9 cellular contexts compared by ENCODE assay signal in genomic region chr9:134575817-134576176, GRCh38.
"Had no signal": no experiment of that assay in that cellular context is flagged by ENCODE, and none has a peak within 500 bp of the region (broad histone marks: within the 10 kb centered on the region; RNA-seq: fewer than 3 reads in every experiment).

No MANE protein-coding gene starts in this region.

- DNase-seq: activated CD4-positive, alpha-beta memory T cell treated with anti-CD3 and anti-CD28 coated beads for 36 hours; activated naive CD4-positive, alpha-beta T cell; activated T-cell treated with anti-CD3 and anti-CD28 coated beads, Interleukin-2, amount 50 U/mL, for 72 hours; foreskin keratinocyte; small intestine had no signal

- H3K36me3 ChIP-seq: ascending aorta, left lung, tibial nerve had no signal

- ATAC-seq: activated T-cell treated with anti-CD3 and anti-CD28 coated beads, Interleukin-2, amount 50 U/mL, for 72 hours; foreskin keratinocyte; left lung; stimulated activated effector memory CD8-positive, alpha-beta T cell treated with anti-CD3 and anti-CD28 coated beads, Interleukin-12 subunit alpha, Interleukin-12 subunit beta, amount 100 ng/mL, for 72 hours had no signal

- H3K27me3 ChIP-seq: ascending aorta, tibial nerve had no signal

- H3K4me3 ChIP-seq: ascending aorta, left lung, tibial nerve had no signal

- H3K9me3 ChIP-seq: ascending aorta, left lung had no signal

- H3K27ac ChIP-seq: ascending aorta, foreskin keratinocyte, left lung, tibial nerve had no signal

- H3K4me1 ChIP-seq: foreskin keratinocyte, left lung had no signal
